Comparison of ENCODE assay signal across 8 cellular contexts in genomic region chr7:28409716-28410627, GRCh38. TPM values are rescaled to one million over a fixed set of nuclear protein-coding genes. Genes with fewer than 3 reads are reported as not detected.
DNase-seq lines count a peak whose midpoint lies in the region; ATAC-seq, FAIRE-seq and TF ChIP-seq lines count a peak whose summit lies in the region.

No MANE protein-coding gene starts in this region.

- H3K4me3 Mint-ChIP-seq in activated naive CD4-positive, alpha-beta T cell treated with anti-CD3 and anti-CD28 coated beads, Interleukin-2, amount 10 ng/mL, durations not matched to agents 7 days and 5 days: peak overlapping the region; percentile 64

- H4K5ac ChIP-seq in H1 (ENCODE audit: insufficient read length, low read depth, low read length): no peak overlapping the region

- H3K4ac ChIP-seq in H1 (replicated peaks; ENCODE audit: insufficient read length, low read depth, low read length): no peak overlapping the region

- H2BK12ac ChIP-seq in H1 (ENCODE audit: low read depth, low read length): no peak overlapping the region

- no peak overlapping the region for H3K14ac ChIP-seq in H1 (ENCODE audit: insufficient read length)

- H3K36me3 Mint-ChIP-seq in activated naive CD4-positive, alpha-beta T cell treated with anti-CD3 and anti-CD28 coated beads, Interleukin-2, amount 10 ng/mL, durations not matched to agents 7 days and 5 days: peaks cover 4% of the 10 kb centered on the region

- no peak overlapping the region for H2BK5ac ChIP-seq in H1 (ENCODE audit: low read depth, low read length)

- H3K9ac ChIP-seq in H1 (replicated peaks in 1 of 4; ENCODE audit: extremely low read depth in 1 of 4, low read depth in 3 of 4, low read length in 3 of 4): peak overlapping the region in 3 of 4 experiments; percentile 8 to 48 (median 48); a peak in 6 of 7 replicates

- no peak for DNase-seq in activated naive CD4-positive, alpha-beta T cell treated with anti-CD3 and anti-CD28 coated beads, Interleukin-2, amount 10 ng/mL, durations not matched to agents 7 days and 5 days
- DNase-seq in activated naive CD4-positive, alpha-beta T cell treated with Interleukin-2 at 50 U/mL for 16 hours: no peak
- DNase-seq in RWPE2 (ENCODE audit: low spot score) (no peak), H1 (ENCODE audit: low read depth in 1 of 2, low spot score in 2 of 2) (peak in 1 of 2 experiments; percentile 69), GM19239 (ENCODE audit: insufficient read length, low spot score) (no peak), NCI-H187 (lab: John Stamatoyannopoulos, UW) (no peak)

- H3K4me3 ChIP-seq in RWPE2 (ENCODE audit: severe bottlenecking): peak overlapping the region; percentile 42
- H3K4me3 ChIP-seq in H1 (ENCODE audit: extremely low read depth in 1 of 4, insufficient read depth in 2 of 4, low read depth in 3 of 4, low read length in 4 of 4): peak overlapping the region; percentile 55 to 76 (median 73)
- H3K4me3 ChIP-seq in mononuclear cell (ENCODE audit: low read length): peak overlapping the region; percentile 19
- peak overlapping the region; percentile 48 for H3K4me3 ChIP-seq in urinary bladder (ENCODE audit: low read depth, low read length)

- no peak overlapping the region for H2BK120ac ChIP-seq in H1 (replicated peaks; ENCODE audit: low read depth, low read length)

- peak overlapping the region; percentile 68; the same call in 1 of the 2 replicates for H4K8ac ChIP-seq in H1 (ENCODE audit: extremely low read depth, insufficient read depth, low read length)

- CTCF ChIA-PET in activated naive CD4-positive, alpha-beta T cell treated with anti-CD3 and anti-CD28 coated beads, Interleukin-2, amount 10 ng/mL, durations not matched to agents 7 days and 5 days (lab: Charles Lee): interaction anchor here (0.6 kb wide), 1 partner anchor 337 kb away, joined by 3 read pairs; no protein-coding TSS in a partner anchor
- CTCF ChIA-PET in H1 (lab: Charles Lee; ENCODE audit: partially characterized antibody): interaction anchor here (0.8 to 2.1 kb wide), 6 partner anchors 45 to 212 kb away, joined by 3 to 6 read pairs (median 4); no protein-coding TSS in a partner anchor

- H3K27ac ChIP-seq in RWPE2 (ENCODE audit: poor library complexity, severe bottlenecking) (no peak overlapping the region), H1 (ENCODE audit: low read depth, low read length) (no peak overlapping the region), urinary bladder (ENCODE audit: low read depth) (peak overlapping the region; percentile 64)

- H3K4me1 Mint-ChIP-seq in activated naive CD4-positive, alpha-beta T cell treated with anti-CD3 and anti-CD28 coated beads, Interleukin-2, amount 10 ng/mL, durations not matched to agents 7 days and 5 days: peaks cover 24% of the 10 kb centered on the region

- H2AFZ ChIP-seq in H1 (ENCODE audit: low read length): peak overlapping the region; percentile 77; the same call in 1 of the 2 replicates

- FAIRE-seq in H1 (lab: Jason Lieb, UNC) (no peak), GM19239 (lab: Jason Lieb, UNC) (no peak)

- TF ChIP-seq EP300 in H1 (IDR thresholded peaks at IDR 0.05; ENCODE audit: borderline replicate concordance in 1 of 2, low read depth in 2 of 2, low read length in 2 of 2): no peak

- H4K20me1 ChIP-seq in H1 (replicated peaks in 1 of 2; ENCODE audit: control insufficient read depth in 1 of 2, insufficient read depth in 2 of 2, low read length in 2 of 2): peaks cover 3% of the 10 kb centered on the region in 2 experiments

- no peak overlapping the region for H3K23ac ChIP-seq in H1 (ENCODE audit: insufficient read length)

- no peak overlapping the region for H4K91ac ChIP-seq in H1 (replicated peaks; ENCODE audit: insufficient read length, low read length)

- H3K9me3 ChIP-seq in RWPE2 (ENCODE audit: severe bottlenecking) (no peaks in the 10 kb centered on the region), H1 (ENCODE audit: insufficient read depth in 2 of 2, low read depth in 1 of 2, low read length in 1 of 2) (no peaks in the 10 kb centered on the region), mononuclear cell (ENCODE audit: low read depth, low read length) (no peaks in the 10 kb centered on the region)

- POLR2A ChIA-PET in H1 (lab: Charles Lee; ENCODE audit: partially characterized antibody): no interaction called here

- TF ChIP-seq CTCF in RWPE2 (IDR thresholded peaks at IDR 0.05; ENCODE audit: poor library complexity, severe bottlenecking) (no peak), H1 (IDR thresholded peaks at IDR 0.05; ENCODE audit: control extremely low read depth in 1 of 3, insufficient read depth in 1 of 3, low read depth in 1 of 3, low read length in 3 of 3) (no peak)

- TF ChIP-seq POLR2A in H1 (IDR thresholded peaks at IDR 0.05; ENCODE audit: control extremely low read depth in 1 of 2, low read depth in 2 of 2, low read length in 2 of 2): no peak; a peak in 1 of 3 replicates

- H3K18ac ChIP-seq in H1 (ENCODE audit: extremely low read depth, low read length): no peak overlapping the region

- H3K36me3 ChIP-seq in RWPE2 (ENCODE audit: low read depth): no peaks in the 10 kb centered on the region
- H3K36me3 ChIP-seq in H1 (ENCODE audit: control insufficient read depth in 2 of 4, insufficient read depth in 4 of 4, low read length in 3 of 4): no peaks in the 10 kb centered on the region
- no peaks in the 10 kb centered on the region for H3K36me3 ChIP-seq in urinary bladder (ENCODE audit: insufficient read depth)

- peak; percentile 18; the same call in 1 of the 3 replicates for ATAC-seq in RWPE2 (ENCODE audit: low read depth)

- no peaks in the 10 kb centered on the region for H3K9me3 Mint-ChIP-seq in activated naive CD4-positive, alpha-beta T cell treated with anti-CD3 and anti-CD28 coated beads, Interleukin-2, amount 10 ng/mL, durations not matched to agents 7 days and 5 days

- H3K27me3 Mint-ChIP-seq in activated naive CD4-positive, alpha-beta T cell treated with anti-CD3 and anti-CD28 coated beads, Interleukin-2, amount 10 ng/mL, durations not matched to agents 7 days and 5 days: peaks cover 70% of the 10 kb centered on the region

- H2AK5ac ChIP-seq in H1 (ENCODE audit: low read depth, low read length): no peak overlapping the region

- H3K4me1 ChIP-seq in RWPE2 (ENCODE audit: insufficient read depth, poor library complexity, severe bottlenecking): peaks cover 30% of the 10 kb centered on the region
- H3K4me1 ChIP-seq in H1 (replicated peaks in 1 of 4; ENCODE audit: control insufficient read depth in 3 of 4, insufficient read depth in 4 of 4, low read length in 3 of 4): peaks cover 0 to 11% (median 3%) of the 10 kb centered on the region in 4 experiments; a peak in 4 of 7 replicates
- peaks cover 21% of the 10 kb centered on the region for H3K4me1 ChIP-seq in mononuclear cell (ENCODE audit: insufficient read depth, low read length)
- no peaks in the 10 kb centered on the region for H3K4me1 ChIP-seq in urinary bladder (ENCODE audit: insufficient read depth)

- H3K27ac Mint-ChIP-seq in activated naive CD4-positive, alpha-beta T cell treated with anti-CD3 and anti-CD28 coated beads, Interleukin-2, amount 10 ng/mL, durations not matched to agents 7 days and 5 days: no peak overlapping the region

- no peak overlapping the region for H2BK20ac ChIP-seq in H1 (ENCODE audit: low read length)

- no peak overlapping the region for H2BK15ac ChIP-seq in H1 (ENCODE audit: low read length)

- peaks cover 26% of the 10 kb centered on the region for H3K27me3 ChIP-seq in RWPE2 (ENCODE audit: insufficient read depth, poor library complexity, severe bottlenecking)
- H3K27me3 ChIP-seq in H1 (replicated peaks in 1 of 4; ENCODE audit: control insufficient read depth in 3 of 4, extremely low read depth in 1 of 4, insufficient read depth in 3 of 4, low read length in 3 of 4): peaks cover 19 to 55% (median 43%) of the 10 kb centered on the region in 4 experiments
- peaks cover 76% of the 10 kb centered on the region for H3K27me3 ChIP-seq in mononuclear cell (ENCODE audit: insufficient read depth, low read length)

- no peaks in the 10 kb centered on the region for H3K79me1 ChIP-seq in H1 (ENCODE audit: low read depth, low read length)

- peak overlapping the region; percentile 92 to 94 for H3K4me2 ChIP-seq in H1 (ENCODE audit: insufficient read depth in 1 of 2, low read depth in 2 of 2, low read length in 2 of 2)

- H3K56ac ChIP-seq in H1 (replicated peaks; ENCODE audit: insufficient read length, low read depth, low read length): no peak overlapping the region

- peaks cover 26% of the 10 kb centered on the region for H3K23me2 ChIP-seq in H1 (ENCODE audit: low read depth, low read length)

- no peaks in the 10 kb centered on the region for H3K79me2 ChIP-seq in H1 (ENCODE audit: control insufficient read depth in 1 of 2, insufficient read depth in 2 of 2, low read length in 2 of 2)

- WGBS in H1 (ENCODE audit: extremely low coverage in 1 of 2, insufficient coverage in 1 of 2, insufficient read length in 1 of 2, insufficient replicate concordance in 2 of 2, low coverage in 1 of 2, low lambda C conversion rate in 2 of 2, missing lambda C conversion rate in 1 of 2), 2 experiments: 1% methylated on average over 54 of the region's 92 CpGs; no CpG with 5 or more reads in 1 of the 2 experiments
- under 1% methylated on average over 92 of the region's 92 CpGs for WGBS in urinary bladder

- TF ChIP-seq RAD21 in H1 (IDR thresholded peaks at IDR 0.05 in 1 of 2, conservative IDR thresholded peaks at IDR 0.05 in 1 of 2; ENCODE audit: low read depth in 2 of 2, low read length in 2 of 2): no peak

TF ChIP-seq in H1, 55 proteins besides CTCF, POLR2A, EP300 and RAD21 (continues in another document):
- no peak for TF ChIP-seq MAFK (IDR thresholded peaks at IDR 0.05; ENCODE audit: low read depth, low read length)
- TF ChIP-seq BACH1 (IDR thresholded peaks at IDR 0.05; ENCODE audit: low read length): no peak

RNA-seq across cellular contexts. Expression of gene CREB5, which starts 2.3 kb away (rescaled TPM):
- total RNA-seq in H1 (2021; fragmentation: NEBNext Ultra II Directional; extraction: Animal tissue kit (Norgen Biotek cat#: 25700)): 2.6 and 2.7 TPM in 2 replicates
- polyA plus RNA-seq in H1 (2011; rRNA removed) (2.4 and 4.4 TPM in 2 replicates), urinary bladder (6.5 TPM)
- 2.0 TPM for polyA plus RNA-seq in H1 (2011; cell fraction: cytosol; rRNA removed)
- 4.6 TPM for polyA plus RNA-seq in H1 (2011; cell fraction: nucleus; rRNA removed)
- 0.23 to 1.2 TPM (median 1.0 TPM) in 4 replicates for polyA plus RNA-seq in H1 (2012, experiment 1 of 2)
- polyA plus RNA-seq in H1 (2012, experiment 2 of 2): 0.29 TPM
- polyA plus RNA-seq in H1 (2013, experiment 1 of 2): 3.0 TPM
- 2.4 TPM for polyA plus RNA-seq in H1 (2013, experiment 2 of 2)
- 2.3 and 3.2 TPM in 2 replicates for polyA minus RNA-seq in H1 (2011; rRNA and poly(A)+ RNA removed)
- polyA minus RNA-seq in H1 (2011; cell fraction: cytosol; rRNA and poly(A)+ RNA removed): 1.5 TPM
- 12.9 TPM for polyA minus RNA-seq in H1 (2011; cell fraction: nucleus; rRNA and poly(A)+ RNA removed)
- total RNA-seq in mononuclear cell (17.8 TPM), urinary bladder (53.5 TPM)

Comparison
In these comparisons a context has a peak if more than half of its experiments do, and no peak if none do; other contexts are left out.
1. H3K4me3 ChIP-seq: peak in every context shown above with its lines; median percentile 73 in H1; 48 in urinary bladder; 42 in RWPE2; 19 in mononuclear cell.